In the genomic region with DNA sequence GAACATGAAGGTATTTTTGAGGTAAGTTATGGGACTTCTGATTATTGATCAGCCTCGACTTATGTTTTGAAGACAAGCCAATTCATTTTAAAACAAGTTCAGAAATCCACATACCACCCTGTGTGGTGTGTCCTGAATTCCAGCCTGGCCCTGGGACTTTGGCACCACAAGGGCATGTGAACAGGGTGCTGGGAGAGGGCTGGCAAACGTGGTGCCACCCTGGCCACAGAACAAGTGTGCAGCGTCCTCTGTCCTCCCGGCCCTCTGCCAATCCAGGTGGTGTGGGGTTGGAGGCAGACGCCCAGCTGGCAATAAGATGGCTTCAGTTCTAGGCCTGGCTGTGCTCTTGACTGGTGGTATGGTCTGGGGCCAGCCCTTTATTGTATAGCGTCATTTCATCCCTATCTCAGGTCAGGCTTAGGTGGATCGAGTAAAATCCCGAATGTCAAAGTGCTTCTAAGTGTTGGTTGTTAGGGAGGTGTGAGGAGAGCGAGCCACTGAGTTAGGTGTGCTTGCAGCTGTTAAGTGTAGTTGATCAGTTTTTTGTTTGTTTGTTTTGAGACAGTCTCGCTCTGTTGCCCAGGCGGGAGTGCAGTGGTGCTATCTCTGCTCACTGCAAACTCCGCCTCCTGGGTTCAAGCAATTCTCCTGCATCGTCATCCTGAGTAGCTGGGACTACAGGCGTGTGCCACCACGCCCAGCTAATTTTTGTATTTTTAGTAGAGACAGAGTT, we compare ENCODE assay signal across 16 cellular contexts.
DNase-seq lines count a peak whose midpoint lies in the region; ATAC-seq and TF ChIP-seq lines count a peak whose summit lies in the region.
"Had no signal": no experiment of that assay in that cellular context is flagged by ENCODE, and none has a peak within 500 bp of the region (broad histone marks: within the 10 kb centered on the region; RNA-seq: fewer than 3 reads in every experiment).

No MANE protein-coding gene starts in this region.

- no peaks in the 10 kb centered on the region for H3K9me2 ChIP-seq in Karpas-422 (replicated peaks; ENCODE audit: insufficient read depth, low read length)

- H3K27ac ChIP-seq in right atrium auricular region (no peak overlapping the region), H9 (ENCODE audit: insufficient read length, low read depth, low read length) (no peak overlapping the region), right lobe of liver (peak overlapping the region in 2 of 3 donors; percentile 22 to 61), trophoblast cell (ENCODE audit: low read depth, low read length) (no peak overlapping the region), Karpas-422 (ENCODE audit: low read length) (no peak overlapping the region), endodermal cell (ENCODE audit: low read depth, low read length) (no peak overlapping the region)
- H3K27ac ChIP-seq: BLaER1, HL-60 had no signal

- no peaks in the 10 kb centered on the region for H3K79me1 ChIP-seq in H9 (ENCODE audit: insufficient read depth, low read depth, low read length, poor library complexity, severe bottlenecking)
- no peaks in the 10 kb centered on the region for H3K79me1 ChIP-seq in trophoblast cell (ENCODE audit: low read length)

- H3K36me3 Mint-ChIP-seq in H9 (ENCODE audit: insufficient read depth in 1 of 3, low read depth in 3 of 3) (no peaks in the 10 kb centered on the region), endodermal cell (ENCODE audit: low read depth) (no peaks in the 10 kb centered on the region)

- DNase-seq in Right ventricle myocardium superior, result no peak
- no peak for DNase-seq in right atrium auricular region (ENCODE audit: low spot score)
- DNase-seq in H9, result no peak
- peak; percentile 85 to 96 (median 94) for DNase-seq in right lobe of liver
- no peak for DNase-seq in trophoblast cell
- no peak for DNase-seq in Karpas-422
- no peak for DNase-seq in endodermal cell
- no peak for DNase-seq in left colon
- DNase-seq: 8988T; AML-193; Calu3; CD4-positive, CD25-positive, alpha-beta regulatory T cell; DMS 273 treated with DMSO at 0.1 percent for 48 hours had no signal

- no peak for TF ChIP-seq CTCF in right atrium auricular region (IDR thresholded peaks at IDR 0.05)
- TF ChIP-seq CTCF in H9 (conservative IDR thresholded peaks at IDR 0.05), result no peak
- no peak for TF ChIP-seq CTCF in right lobe of liver (IDR thresholded peaks at IDR 0.05)
- TF ChIP-seq CTCF in endodermal cell (conservative IDR thresholded peaks at IDR 0.05), result no peak

- H4K12ac ChIP-seq in trophoblast cell (ENCODE audit: low read depth, low read length), result no peak overlapping the region

- H3K27ac Mint-ChIP-seq in H9, result no peak overlapping the region
- no peak overlapping the region for H3K27ac Mint-ChIP-seq in endodermal cell

- no peaks in the 10 kb centered on the region for H3K36me3 ChIP-seq in right atrium auricular region
- no peaks in the 10 kb centered on the region for H3K36me3 ChIP-seq in right lobe of liver
- H3K36me3 ChIP-seq in trophoblast cell (ENCODE audit: control insufficient read depth in 1 of 2, insufficient read depth in 2 of 2, low read length in 2 of 2), result no peaks in the 10 kb centered on the region
- peaks cover 6% of the 10 kb centered on the region for H3K36me3 ChIP-seq in Karpas-422 (ENCODE audit: insufficient read depth, low read length)
- H3K36me3 ChIP-seq in endodermal cell (ENCODE audit: control insufficient read depth, insufficient read depth, low read length), result no peaks in the 10 kb centered on the region
- H3K36me3 ChIP-seq: BLaER1 had no signal

- H2BK5ac ChIP-seq in H9 (ENCODE audit: insufficient read length, low read length) (no peak overlapping the region), trophoblast cell (ENCODE audit: low read depth, low read length, poor library complexity) (no peak overlapping the region)

- no peak overlapping the region for H2BK20ac ChIP-seq in H9 (ENCODE audit: low read depth, low read length, poor library complexity, severe bottlenecking)

- intact Hi-C loops in Right ventricle myocardium superior (cut with DNase I) (no loop called here), right lobe of liver (cut with DNase I) (no loop called here), left colon (cut with DNase I, micrococcal nuclease) (no loop called here)

- H3K9ac ChIP-seq in H9 (ENCODE audit: extremely low read depth, insufficient read length, low read length), result no peak overlapping the region
- H3K9ac ChIP-seq in trophoblast cell (ENCODE audit: low read length), result no peak overlapping the region
- H3K9ac ChIP-seq in Karpas-422 (ENCODE audit: low read length), result no peak overlapping the region
- no peak overlapping the region for H3K9ac ChIP-seq in endodermal cell (ENCODE audit: extremely low read depth, low read length, poor library complexity, severe bottlenecking)
- H3K9ac ChIP-seq: BLaER1 had no signal

- H3K27me3 ChIP-seq in right atrium auricular region, result no peaks in the 10 kb centered on the region
- H3K27me3 ChIP-seq in H9 (ENCODE audit: insufficient read depth, low read length), result no peaks in the 10 kb centered on the region
- H3K27me3 ChIP-seq in right lobe of liver, result no peaks in the 10 kb centered on the region
- no peaks in the 10 kb centered on the region for H3K27me3 ChIP-seq in trophoblast cell (ENCODE audit: insufficient read depth, low read length)
- no peaks in the 10 kb centered on the region for H3K27me3 ChIP-seq in Karpas-422 (ENCODE audit: low read length)
- H3K27me3 ChIP-seq in endodermal cell (ENCODE audit: control insufficient read depth, insufficient read depth, low read length, poor library complexity, severe bottlenecking), result no peaks in the 10 kb centered on the region
- H3K27me3 ChIP-seq: BLaER1 had no signal

- H3K4me2 ChIP-seq in H9 (ENCODE audit: insufficient read depth, insufficient read length, low read length) (no peak overlapping the region), trophoblast cell (ENCODE audit: low read length) (no peak overlapping the region), Karpas-422 (ENCODE audit: low read depth, low read length, poor library complexity, severe bottlenecking) (no peak overlapping the region)
- H3K4me2 ChIP-seq: BLaER1 had no signal

- H4K8ac ChIP-seq in H9 (replicated peaks; ENCODE audit: insufficient read length, low read depth, low read length), result no peak overlapping the region
- no peak overlapping the region for H4K8ac ChIP-seq in trophoblast cell (ENCODE audit: low read depth, low read length)

- WGBS in H9 (ENCODE audit: extremely low coverage, insufficient read length, low lambda C conversion rate), result no CpG with 5 or more reads among the region's 15 CpGs
- WGBS in right lobe of liver (ENCODE audit: insufficient coverage, low coverage, low lambda C conversion rate, missing lambda C conversion rate), result 28% methylated on average over 11 of the region's 15 CpGs
- no CpG with 5 or more reads among the region's 15 CpGs for WGBS in trophoblast cell (ENCODE audit: extremely low coverage, insufficient coverage, insufficient read length)
- WGBS in endodermal cell (ENCODE audit: insufficient coverage in 1 of 2, insufficient read length in 1 of 2), 2 experiments, result 82 to 98% methylated on average over 7 to 15 of the region's 15 CpGs

- no peaks in the 10 kb centered on the region for H3K9me3 Mint-ChIP-seq in H9
- no peaks in the 10 kb centered on the region for H3K9me3 Mint-ChIP-seq in endodermal cell

- H3K23ac ChIP-seq in H9 (ENCODE audit: insufficient read length, low read depth, low read length) (no peak overlapping the region), trophoblast cell (ENCODE audit: low read length) (no peak overlapping the region)

- H4K5ac ChIP-seq in H9 (ENCODE audit: insufficient read length, low read depth, low read length), result no peak overlapping the region

- H3K4ac ChIP-seq in H9 (ENCODE audit: low read depth, low read length), result no peak overlapping the region
- H3K4ac ChIP-seq in trophoblast cell (ENCODE audit: low read depth, low read length), result no peak overlapping the region

- H2BK120ac ChIP-seq in H9 (ENCODE audit: low read depth, low read length, poor library complexity, severe bottlenecking) (no peak overlapping the region), trophoblast cell (ENCODE audit: insufficient read depth, low read length, poor library complexity) (no peak overlapping the region)

- no peaks in the 10 kb centered on the region for H3K23me2 ChIP-seq in H9 (ENCODE audit: insufficient read length, low read depth, low read length, poor library complexity, severe bottlenecking)

- H3K79me2 ChIP-seq in H9 (ENCODE audit: insufficient read depth, low read length) (no peaks in the 10 kb centered on the region), trophoblast cell (ENCODE audit: control insufficient read depth, insufficient read depth, low read length, poor library complexity) (no peaks in the 10 kb centered on the region), Karpas-422 (ENCODE audit: low read length) (no peaks in the 10 kb centered on the region)

- H2BK15ac ChIP-seq in H9 (ENCODE audit: low read depth, low read length), result no peak overlapping the region

- H3K9me3 ChIP-seq in right atrium auricular region (no peaks in the 10 kb centered on the region), H9 (ENCODE audit: control insufficient read depth, low read depth, low read length) (no peaks in the 10 kb centered on the region), right lobe of liver (no peaks in the 10 kb centered on the region), trophoblast cell (ENCODE audit: insufficient read depth, low read depth, low read length) (no peaks in the 10 kb centered on the region), Karpas-422 (ENCODE audit: low read length) (no peaks in the 10 kb centered on the region), endodermal cell (ENCODE audit: control insufficient read depth, low read length) (no peaks in the 10 kb centered on the region)
- H3K9me3 ChIP-seq: BLaER1 had no signal

- no peak for TF ChIP-seq POLR2A in right lobe of liver (IDR thresholded peaks at IDR 0.05)

- H3K18ac ChIP-seq in H9 (ENCODE audit: insufficient read length, low read depth, low read length), result peak overlapping the region; percentile 69
- no peak overlapping the region for H3K18ac ChIP-seq in trophoblast cell (ENCODE audit: low read length)

- no peak overlapping the region for H3K56ac ChIP-seq in H9 (ENCODE audit: insufficient read length, low read depth, low read length)

- no peaks in the 10 kb centered on the region for H3K27me3 Mint-ChIP-seq in H9 (ENCODE audit: low read depth)
- no peaks in the 10 kb centered on the region for H3K27me3 Mint-ChIP-seq in endodermal cell (ENCODE audit: insufficient read depth)

- H2AK5ac ChIP-seq in H9 (ENCODE audit: insufficient read length, low read length) (no peak overlapping the region), trophoblast cell (ENCODE audit: low read length) (no peak overlapping the region)

- H4K91ac ChIP-seq in H9 (ENCODE audit: insufficient read length, low read depth, low read length) (no peak overlapping the region), trophoblast cell (ENCODE audit: low read depth, low read length) (no peak overlapping the region)

- H2BK12ac ChIP-seq in H9 (ENCODE audit: insufficient read length, low read depth, low read length) (peak overlapping the region; percentile 87), trophoblast cell (ENCODE audit: low read length) (no peak overlapping the region)

- no peak overlapping the region for H3K14ac ChIP-seq in H9 (ENCODE audit: insufficient read depth, low read length)
- no peak overlapping the region for H3K14ac ChIP-seq in trophoblast cell (ENCODE audit: low read length)

- peaks cover 0 to 7% of the 10 kb centered on the region in 2 donors for H3K4me1 ChIP-seq in right atrium auricular region
- no peaks in the 10 kb centered on the region for H3K4me1 ChIP-seq in H9 (ENCODE audit: insufficient read depth, low read length)
- H3K4me1 ChIP-seq in right lobe of liver, result peaks cover 0 to 39% (median 19%) of the 10 kb centered on the region in 4 donors
- no peaks in the 10 kb centered on the region for H3K4me1 ChIP-seq in trophoblast cell (ENCODE audit: control insufficient read depth in 1 of 2, insufficient read depth in 2 of 2, low read length in 2 of 2)
- H3K4me1 ChIP-seq in Karpas-422 (ENCODE audit: low read length), result peaks cover 5% of the 10 kb centered on the region
- peaks cover 2% of the 10 kb centered on the region for H3K4me1 ChIP-seq in endodermal cell (ENCODE audit: control insufficient read depth, insufficient read depth, low read length)
- H3K4me1 ChIP-seq: BLaER1 had no signal

- no peak overlapping the region for H3K4me3 Mint-ChIP-seq in H9
- H3K4me3 Mint-ChIP-seq in endodermal cell, result no peak overlapping the region

- H4K20me1 ChIP-seq in H9 (ENCODE audit: control insufficient read depth, insufficient read depth, insufficient read length) (no peaks in the 10 kb centered on the region), Karpas-422 (ENCODE audit: insufficient read depth, low read depth, low read length) (no peaks in the 10 kb centered on the region; the same call in 1 of the 2 replicates)
- H4K20me1 ChIP-seq: BLaER1 had no signal

- ATAC-seq in Right ventricle myocardium superior (ENCODE audit: poor library complexity) (peak; percentile 18), right lobe of liver (peak; percentile 91 to 98 (median 94)), left colon (no peak)
- ATAC-seq: HCT116 had no signal

- H3T11ph ChIP-seq in H9 (ENCODE audit: low read length), result no peak overlapping the region

- H2AFZ ChIP-seq in H9 (ENCODE audit: low read length) (no peak overlapping the region), trophoblast cell (ENCODE audit: insufficient read depth, low read length, poor library complexity) (no peak overlapping the region), Karpas-422 (ENCODE audit: low read length) (no peak overlapping the region)

- H3K4me1 Mint-ChIP-seq in H9 (peaks cover 7% of the 10 kb centered on the region in 2 experiments), endodermal cell (peaks cover 14% of the 10 kb centered on the region)
- H3K4me1 Mint-ChIP-seq: CD4-positive, CD25-positive, alpha-beta regulatory T cell had no signal

- H3K4me3 ChIP-seq in right atrium auricular region (no peak overlapping the region), right lobe of liver (no peak overlapping the region), trophoblast cell (ENCODE audit: low read depth, low read length) (peak overlapping the region; percentile 20), Karpas-422 (ENCODE audit: low read length) (no peak overlapping the region), endodermal cell (ENCODE audit: low read length) (no peak overlapping the region)
- H3K4me3 ChIP-seq: BLaER1 had no signal

Comparison
In these comparisons a context has a peak if more than half of its experiments do, and no peak if none do; other contexts are left out.
1. DNase-seq: peak in right lobe of liver (3 of 3); none in Right ventricle myocardium superior (single experiment), right atrium auricular region (single experiment), H9 (single experiment), trophoblast cell (0 of 2), Karpas-422 (single experiment), endodermal cell (single experiment) and left colon (0 of 2).
2. H3K27ac ChIP-seq: peak in right lobe of liver (2 of 3); none in right atrium auricular region (0 of 2), H9 (single experiment), trophoblast cell (single experiment), Karpas-422 (single experiment) and endodermal cell (single experiment).